ENCODE assay signal across 1 cellular context in the genomic region with DNA sequence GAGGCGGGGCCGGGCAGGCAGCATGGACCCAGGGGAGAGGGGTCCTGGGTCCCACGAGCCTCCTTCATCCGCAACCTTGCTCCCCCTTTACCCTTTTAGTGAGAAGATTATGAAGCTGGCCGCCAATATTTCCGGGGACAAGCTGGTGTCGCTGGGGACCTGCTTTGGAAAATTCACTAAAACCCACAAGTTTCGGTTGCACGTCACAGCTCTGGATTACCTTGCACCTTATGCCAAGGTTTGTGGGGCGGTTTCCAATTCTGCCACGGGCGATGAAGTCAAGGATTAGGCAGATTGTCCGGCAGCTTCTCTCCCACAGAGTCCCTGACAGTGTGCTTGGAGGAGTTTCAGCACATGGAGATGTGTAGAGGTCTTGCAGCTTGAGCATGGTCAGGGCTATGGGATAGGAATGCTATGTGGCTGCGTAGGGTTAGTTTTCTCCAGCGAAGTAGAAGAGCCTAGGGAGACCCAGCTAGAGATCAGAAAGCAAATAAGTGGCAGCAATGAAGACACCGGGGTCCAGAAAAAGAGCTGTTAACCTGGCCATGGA.
TF ChIP-seq lines count a peak whose summit lies in the region.

No MANE protein-coding gene starts in this region.

TF ChIP-seq in IMR-90, 13 proteins besides CTCF, POLR2A, EP300 and RAD21:
- TF ChIP-seq MAZ (IDR thresholded peaks at IDR 0.05; ENCODE audit: borderline replicate concordance, low read depth, low read length), result no peak
- no peak for TF ChIP-seq RFX5 (IDR thresholded peaks at IDR 0.05; ENCODE audit: low read depth, low read length)
- TF ChIP-seq, protein P1, sequence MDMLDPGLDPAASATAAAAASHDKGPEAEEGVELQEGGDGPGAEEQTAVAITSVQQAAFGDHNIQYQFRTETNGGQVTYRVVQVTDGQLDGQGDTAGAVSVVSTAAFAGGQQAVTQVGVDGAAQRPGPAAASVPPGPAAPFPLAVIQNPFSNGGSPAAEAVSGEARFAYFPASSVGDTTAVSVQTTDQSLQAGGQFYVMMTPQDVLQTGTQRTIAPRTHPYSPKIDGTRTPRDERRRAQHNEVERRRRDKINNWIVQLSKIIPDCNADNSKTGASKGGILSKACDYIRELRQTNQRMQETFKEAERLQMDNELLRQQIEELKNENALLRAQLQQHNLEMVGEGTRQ (IDR thresholded peaks at IDR 0.05; ENCODE audit: low read depth, low read length), result no peak
- no peak for TF ChIP-seq FOS (IDR thresholded peaks at IDR 0.05; ENCODE audit: low read depth, low read length)
- TF ChIP-seq CEBPB (IDR thresholded peaks at IDR 0.05; ENCODE audit: low read depth, low read length), result no peak
- no peak for TF ChIP-seq MXI1 (IDR thresholded peaks at IDR 0.05; ENCODE audit: borderline replicate concordance, low read depth, low read length)
- TF ChIP-seq RCOR1 (IDR thresholded peaks at IDR 0.05; ENCODE audit: insufficient replicate concordance, low read length), result no peak
- TF ChIP-seq SMC3 (IDR thresholded peaks at IDR 0.05; ENCODE audit: low read depth, low read length), result no peak
- TF ChIP-seq NFE2L2 (IDR thresholded peaks at IDR 0.05; ENCODE audit: low read depth, low read length), result no peak
- no peak for TF ChIP-seq BHLHE40 (IDR thresholded peaks at IDR 0.05; ENCODE audit: low read depth, low read length)
- TF ChIP-seq, protein P2, sequence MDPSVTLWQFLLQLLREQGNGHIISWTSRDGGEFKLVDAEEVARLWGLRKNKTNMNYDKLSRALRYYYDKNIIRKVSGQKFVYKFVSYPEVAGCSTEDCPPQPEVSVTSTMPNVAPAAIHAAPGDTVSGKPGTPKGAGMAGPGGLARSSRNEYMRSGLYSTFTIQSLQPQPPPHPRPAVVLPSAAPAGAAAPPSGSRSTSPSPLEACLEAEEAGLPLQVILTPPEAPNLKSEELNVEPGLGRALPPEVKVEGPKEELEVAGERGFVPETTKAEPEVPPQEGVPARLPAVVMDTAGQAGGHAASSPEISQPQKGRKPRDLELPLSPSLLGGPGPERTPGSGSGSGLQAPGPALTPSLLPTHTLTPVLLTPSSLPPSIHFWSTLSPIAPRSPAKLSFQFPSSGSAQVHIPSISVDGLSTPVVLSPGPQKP (IDR thresholded peaks at IDR 0.05; ENCODE audit: borderline replicate concordance, low read depth, low read length), result no peak
- TF ChIP-seq CHD1 (IDR thresholded peaks at IDR 0.05; ENCODE audit: low read depth, low read length), result no peak
- TF ChIP-seq MAFK (IDR thresholded peaks at IDR 0.05; ENCODE audit: low read depth, low read length), result no peak
